In the genomic region with DNA sequence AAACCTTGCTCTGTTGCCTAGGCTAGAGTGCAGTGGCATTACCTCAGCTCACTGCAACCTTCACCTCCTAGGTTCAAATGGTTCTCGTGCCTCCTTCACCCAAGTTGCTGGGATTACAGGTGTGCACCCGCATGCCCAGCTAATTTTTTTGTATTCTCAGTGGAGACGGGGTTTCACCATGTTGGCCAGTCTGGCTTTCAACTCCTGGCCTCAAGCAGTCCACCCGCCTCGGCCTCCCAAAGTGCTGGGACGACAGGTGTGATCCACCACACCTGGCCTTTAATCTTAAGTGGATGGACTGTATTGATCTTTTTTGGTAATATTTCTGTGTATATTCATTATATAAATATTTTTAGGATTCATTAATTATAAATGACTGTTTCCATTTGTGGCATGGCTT, we compare ENCODE assay signal across 25 cellular contexts.
"Had no signal": no experiment of that assay in that cellular context is flagged by ENCODE, and none has a peak within 500 bp of the region (broad histone marks: within the 10 kb centered on the region; RNA-seq: fewer than 3 reads in every experiment).

No MANE protein-coding gene starts in this region.

- H3K36me3 ChIP-seq: stomach, suprapubic skin, thoracic aorta, thyroid gland, tibial artery, tibial nerve, transverse colon, upper lobe of left lung, upper lobe of right lung, uterus, vagina had no signal

- H3K4me3 ChIP-seq: stomach, suprapubic skin, testis, thoracic aorta, thyroid gland, tibial artery, tibial nerve, transverse colon, upper lobe of left lung, upper lobe of right lung, uterus, vagina had no signal

- H3K27ac ChIP-seq: stomach, suprapubic skin, testis, thoracic aorta, thyroid gland, tibial artery, tibial nerve, transverse colon, upper lobe of left lung, upper lobe of right lung, uterus, vagina had no signal

- DNase-seq: stimulated activated CD4-positive, alpha-beta T cell treated with anti-CD3 and anti-CD28 coated beads, Interleukin-2, amount 100 ng/mL, for 48 hours; stimulated activated CD4-positive, alpha-beta T cell treated with anti-CD3 and anti-CD28 coated beads, Interleukin-4, amount 100 ng/mL, for 1 hour; stimulated activated CD4-positive, alpha-beta T cell treated with anti-CD3 and anti-CD28 coated beads, Interleukin-4, amount 100 ng/mL, for 24 hours; stimulated activated CD4-positive, alpha-beta T cell treated with anti-CD3 and anti-CD28 coated beads, Interleukin-4, amount 100 ng/mL, for 4 hours; stimulated activated CD8-positive, alpha-beta memory T cell treated with anti-CD3 and anti-CD28 coated beads, Interleukin-4, amount 100 ng/mL, for 48 hours; stimulated activated naive B cell treated with anti-CD40 and anti-IgM and Interleukin-4, amounts not matched to agents 10 μg/mL and 1 μg/mL and 100 μg/mL, for 72 hours; stimulated activated naive CD4-positive, alpha-beta T cell; stimulated activated naive CD4-positive, alpha-beta T cell treated with Interleukin-2 at 50 U/mL for 16 hours; stimulated activated naive CD8-positive, alpha-beta T cell treated with anti-CD3 and anti-CD28 coated beads, Interleukin-15, amount 100 ng/mL, for 72 hours; stimulated activated naive CD8-positive, alpha-beta T cell treated with anti-CD3 and anti-CD28 coated beads, Interleukin-15, Interleukin-2, amounts not matched to agents 100 U/mL and 50 U/mL, for 24 hours; stomach; substantia nigra; testis; thyroid gland; tibial artery; transverse colon; trophoblast cell; upper lobe of left lung; upper lobe of right lung; uterus had no signal

- H3K4me1 ChIP-seq: stomach, suprapubic skin, testis, thyroid gland, tibial artery, tibial nerve, transverse colon, upper lobe of left lung, upper lobe of right lung, uterus, vagina had no signal

- H3K9me3 ChIP-seq: stomach, suprapubic skin, testis, thoracic aorta, thyroid gland, tibial artery, tibial nerve, transverse colon, upper lobe of left lung, upper lobe of right lung, uterus, vagina had no signal

- FAIRE-seq: urothelium cell line had no signal
